23 cellular contexts compared by ENCODE assay signal in genomic region chr16:28904828-28905227, GRCh38.
"Had no signal": no experiment of that assay in that cellular context is flagged by ENCODE, and none has a peak within 500 bp of the region (broad histone marks: within the 10 kb centered on the region; RNA-seq: fewer than 3 reads in every experiment).

No MANE protein-coding gene starts in this region.

- H3K4me3 ChIP-seq: MG63, PC-9, Peyer's patch, SJSA1, SK-N-MC had no signal

- H3K4me2 ChIP-seq: PC-9 had no signal

- H3K27me3 ChIP-seq: MG63, Peyer's patch, SJSA1 had no signal

- H3K4me1 ChIP-seq: Peyer's patch, SJSA1 had no signal

- H3K9me3 ChIP-seq: MG63, Peyer's patch, SJSA1 had no signal

- H3K27ac ChIP-seq: PC-9, Peyer's patch, SJSA1, SK-N-MC had no signal

- DNase-seq: IMR-90, Karpas-422, KG1, MG63, NCI-H1092 treated with DMSO at 0.1 percent for 48 hours, NCI-H1436, NCI-H187, NCI-H2029, NCI-H2081 treated with DMSO at 0.1 percent for 48 hours, NCI-H2171, NCI-H226, NCI-H446, NCI-H510A, NCI-H524 treated with DMSO at 0.1 percent for 48 hours, NCI-H69, NCI-H774, OCI-M1, PC-9, Peyer's patch, Right ventricle myocardium superior, SIG-M5 had no signal
